2 cellular contexts compared by ENCODE assay signal in genomic region chr12:6200266-6201198, GRCh38.
TF ChIP-seq lines count a peak whose summit lies in the region.

Gene CD9 (plus strand): TSS chr12:6200400. CDS start chr12:6200500, 100 bp downstream.

TF ChIP-seq in HCT116, 20 proteins besides CTCF, POLR2A, EP300 and RAD21:
- TF ChIP-seq REST (IDR thresholded peaks at IDR 0.05; ENCODE audit: low read depth) (no peak), EZH2phosphoT487 (IDR thresholded peaks at IDR 0.05; ENCODE audit: borderline replicate concordance) (no peak), JUND (IDR thresholded peaks at IDR 0.05) (no peak), SP1 (IDR thresholded peaks at IDR 0.05; ENCODE audit: low read depth) (no peak), ZBTB33 (IDR thresholded peaks at IDR 0.05; ENCODE audit: extremely low read depth, insufficient replicate concordance, low read length) (no peak), YY1 (IDR thresholded peaks at IDR 0.05; ENCODE audit: extremely low read depth, insufficient replicate concordance, low read depth, low read length) (no peak), FOSL1 (IDR thresholded peaks at IDR 0.05; ENCODE audit: low read depth) (no peak), ZFX (IDR thresholded peaks at IDR 0.05) (peak; percentile 68), SIN3A (IDR thresholded peaks at IDR 0.05; ENCODE audit: low read depth) (peak; percentile 70; the same call in 1 of the 2 replicates), SRF (IDR thresholded peaks at IDR 0.05; ENCODE audit: low read depth) (no peak), TCF7L2 (IDR thresholded peaks at IDR 0.05; ENCODE audit: borderline replicate concordance, extremely low read depth, insufficient read depth, insufficient read length) (no peak), EGR1 (IDR thresholded peaks at IDR 0.05; ENCODE audit: low read depth) (no peak), ATF3 (IDR thresholded peaks at IDR 0.05) (no peak), MAX (IDR thresholded peaks at IDR 0.05) (no peak), CBX3 (IDR thresholded peaks at IDR 0.05; ENCODE audit: low read depth) (no peak), ELF1 (IDR thresholded peaks at IDR 0.05; ENCODE audit: borderline replicate concordance, low read depth) (no peak), POLR2AphosphoS5 (IDR thresholded peaks at IDR 0.05; ENCODE audit: low read depth, low read length) (peak; percentile 84), CEBPB (IDR thresholded peaks at IDR 0.05; ENCODE audit: low read depth) (no peak)

TF ChIP-seq in HepG2, 621 proteins besides CTCF, POLR2A, EP300 and RAD21 (continues in another document):
- TF ChIP-seq ZFY (CRISPR knock-in tag; IDR thresholded peaks at IDR 0.05) (peak; percentile 29; the same call in 1 of the 2 replicates), CREBL2 (CRISPR knock-in tag; IDR thresholded peaks at IDR 0.05; ENCODE audit: borderline replicate concordance) (no peak), SKIL (CRISPR knock-in tag; IDR thresholded peaks at IDR 0.05; ENCODE audit: borderline replicate concordance) (no peak), ZBTB2 (CRISPR knock-in tag; IDR thresholded peaks at IDR 0.05; ENCODE audit: low read depth) (no peak), ARID3A (IDR thresholded peaks at IDR 0.05; ENCODE audit: low read depth, low read length) (no peak), ZNF883 (CRISPR knock-in tag; IDR thresholded peaks at IDR 0.05; ENCODE audit: not compliant biosample characterization) (no peak), KLF16 (CRISPR knock-in tag; IDR thresholded peaks at IDR 0.05) (no peak), MTF2 (CRISPR knock-in tag; IDR thresholded peaks at IDR 0.05; ENCODE audit: borderline replicate concordance) (peak; percentile 59; the same call in 1 of the 2 replicates), SAFB2 (CRISPR knock-in tag; IDR thresholded peaks at IDR 0.05; ENCODE audit: borderline replicate concordance, low read depth) (no peak), EZH2 (conservative IDR thresholded peaks at IDR 0.05; ENCODE audit: low read depth, low read length) (peak; percentile 51), ZNF800 (CRISPR knock-in tag; IDR thresholded peaks at IDR 0.05) (peak; percentile 60; the same call in 1 of the 2 replicates), CAMTA2 (CRISPR knock-in tag; IDR thresholded peaks at IDR 0.05; ENCODE audit: borderline replicate concordance) (no peak), MEIS2 (CRISPR knock-in tag; IDR thresholded peaks at IDR 0.05) (no peak), MED1 (CRISPR knock-in tag; IDR thresholded peaks at IDR 0.05) (0 out of 2 replicates have a peak, but pooled peaks have one; percentile 10), ZNF263 (CRISPR knock-in tag; IDR thresholded peaks at IDR 0.05) (0 out of 2 replicates have a peak, but pooled peaks have one; percentile 34), ARNT2 (CRISPR knock-in tag; IDR thresholded peaks at IDR 0.05; ENCODE audit: low read depth) (no peak), ZNF687 (CRISPR knock-in tag; IDR thresholded peaks at IDR 0.05) (peak; percentile 17), JUND (CRISPR knock-in tag; IDR thresholded peaks at IDR 0.05) (no peak), HCFC1 (IDR thresholded peaks at IDR 0.05; ENCODE audit: low read depth, low read length) (no peak), ZBTB7A (CRISPR knock-in tag; IDR thresholded peaks at IDR 0.05) (0 out of 2 replicates have a peak, but pooled peaks have one; percentile 15), UBTF (CRISPR knock-in tag; IDR thresholded peaks at IDR 0.05) (peak; percentile 25; the same call in 1 of the 2 replicates), MAFK (conservative IDR thresholded peaks at IDR 0.05 in 1 of 2, IDR thresholded peaks at IDR 0.05 in 1 of 2; ENCODE audit: low read length in 2 of 2) (no peak), ATF3 (CRISPR knock-in tag; IDR thresholded peaks at IDR 0.05) (no peak), NR2F6 (IDR thresholded peaks at IDR 0.05) (no peak), NR2F6 (CRISPR knock-in tag; IDR thresholded peaks at IDR 0.05) (no peak), ARID4A (CRISPR knock-in tag; IDR thresholded peaks at IDR 0.05; ENCODE audit: borderline replicate concordance) (0 out of 2 replicates have a peak, but pooled peaks have one; percentile 28), FOXO1 (CRISPR knock-in tag; IDR thresholded peaks at IDR 0.05) (no peak), FOXO4 (CRISPR knock-in tag; conservative IDR thresholded peaks at IDR 0.05) (0 out of 2 replicates have a peak, but pooled peaks have one; percentile 56)
